Comparison of ENCODE assay signal across 26 cellular contexts in genomic region chr3:25576146-25576545, GRCh38.
"Had no signal": no experiment of that assay in that cellular context is flagged by ENCODE, and none has a peak within 500 bp of the region (broad histone marks: within the 10 kb centered on the region; RNA-seq: fewer than 3 reads in every experiment).

No MANE protein-coding gene starts in this region.

- H3K36me3 ChIP-seq: colonic mucosa, gastrocnemius medialis, left lung had no signal

- H3K9me3 ChIP-seq: colonic mucosa, esophagus squamous epithelium, gastrocnemius medialis, left lung, lower lobe of right lung had no signal

- H3K27ac ChIP-seq: colonic mucosa, epithelial cell of prostate, esophagus squamous epithelium, gastrocnemius medialis, hepatocyte, left lung, lower lobe of right lung had no signal

- H3K4me1 ChIP-seq: colonic mucosa, left lung, lower lobe of right lung had no signal

- H3K27me3 ChIP-seq: colonic mucosa, esophagus squamous epithelium, gastrocnemius medialis, hepatocyte, left lung had no signal

- H3K4me3 ChIP-seq: colonic mucosa, esophagus squamous epithelium, gastrocnemius medialis, hepatocyte, left lung, lower lobe of right lung had no signal

- DNase-seq: colonic mucosa; cortex of kidney; effector CD8-positive, alpha-beta T cell; effector memory CD8-positive, alpha-beta T cell; endodermal cell; erythroblast; esophagus squamous epithelium; foreskin fibroblast; foreskin melanocyte; gastrocnemius medialis; glutamatergic neuron; head of caudate nucleus; hypothalamus; immature natural killer cell; islet precursor cell; kidney; kidney glomerular epithelial cell; left cardiac atrium; left lung; left ventricle myocardium superior; lower lobe of right lung; mesendoderm; midbrain had no signal

- H3K4me2 ChIP-seq: hepatocyte had no signal

- H2AFZ ChIP-seq: hepatocyte had no signal

- ATAC-seq: effector memory CD8-positive, alpha-beta T cell; esophagus mucosa; gastrocnemius medialis; left cardiac atrium; left lung; left ventricle myocardium superior; lower lobe of right lung had no signal
